ENCODE assay signal across 1 cellular context in genomic region chr15:84600331-84600686, GRCh38.
A peak's percentile ranks its signal among the peaks of the same experiment; 100 is the strongest.
TF ChIP-seq lines count a peak whose summit lies in the region.

No MANE protein-coding gene starts in this region.

TF ChIP-seq in WTC11, 78 proteins besides CTCF, POLR2A, EP300 and RAD21 (continued from another document and continues in another):
- TF ChIP-seq, protein P1, sequence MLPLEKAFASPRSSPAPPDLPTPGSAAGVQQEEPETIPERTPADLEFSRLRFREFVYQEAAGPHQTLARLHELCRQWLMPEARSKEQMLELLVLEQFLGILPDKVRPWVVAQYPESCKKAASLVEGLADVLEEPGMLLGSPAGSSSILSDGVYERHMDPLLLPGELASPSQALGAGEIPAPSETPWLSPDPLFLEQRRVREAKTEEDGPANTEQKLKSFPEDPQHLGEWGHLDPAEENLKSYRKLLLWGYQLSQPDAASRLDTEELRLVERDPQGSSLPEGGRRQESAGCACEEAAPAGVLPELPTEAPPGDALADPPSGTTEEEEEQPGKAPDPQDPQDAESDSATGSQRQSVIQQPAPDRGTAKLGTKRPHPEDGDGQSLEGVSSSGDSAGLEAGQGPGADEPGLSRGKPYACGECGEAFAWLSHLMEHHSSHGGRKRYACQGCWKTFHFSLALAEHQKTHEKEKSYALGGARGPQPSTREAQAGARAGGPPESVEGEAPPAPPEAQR (CRISPR knock-in tag; IDR thresholded peaks at IDR 0.05): no peak
- TF ChIP-seq, protein P2, sequence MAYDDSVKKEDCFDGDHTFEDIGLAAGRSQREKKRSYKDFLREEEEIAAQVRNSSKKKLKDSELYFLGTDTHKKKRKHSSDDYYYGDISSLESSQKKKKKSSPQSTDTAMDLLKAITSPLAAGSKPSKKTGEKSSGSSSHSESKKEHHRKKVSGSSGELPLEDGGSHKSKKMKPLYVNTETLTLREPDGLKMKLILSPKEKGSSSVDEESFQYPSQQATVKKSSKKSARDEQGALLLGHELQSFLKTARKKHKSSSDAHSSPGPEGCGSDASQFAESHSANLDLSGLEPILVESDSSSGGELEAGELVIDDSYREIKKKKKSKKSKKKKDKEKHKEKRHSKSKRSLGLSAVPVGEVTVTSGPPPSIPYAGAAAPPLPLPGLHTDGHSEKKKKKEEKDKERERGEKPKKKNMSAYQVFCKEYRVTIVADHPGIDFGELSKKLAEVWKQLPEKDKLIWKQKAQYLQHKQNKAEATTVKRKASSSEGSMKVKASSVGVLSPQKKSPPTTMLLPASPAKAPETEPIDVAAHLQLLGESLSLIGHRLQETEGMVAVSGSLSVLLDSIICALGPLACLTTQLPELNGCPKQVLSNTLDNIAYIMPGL (CRISPR knock-in tag; IDR thresholded peaks at IDR 0.05): no peak
- no peak; the same call in 1 of the 2 replicates for TF ChIP-seq MYBL2 (CRISPR knock-in tag; IDR thresholded peaks at IDR 0.05)
- peak; percentile 91 for TF ChIP-seq FOXK1 (CRISPR knock-in tag; IDR thresholded peaks at IDR 0.05)
- no peak for TF ChIP-seq ZNF671 (CRISPR knock-in tag; IDR thresholded peaks at IDR 0.05)
- peak; percentile 69; the same call in 1 of the 2 replicates for TF ChIP-seq ARID4B (CRISPR knock-in tag; IDR thresholded peaks at IDR 0.05; ENCODE audit: borderline replicate concordance)
- TF ChIP-seq TEAD1 (CRISPR knock-in tag; IDR thresholded peaks at IDR 0.05): no peak
- TF ChIP-seq NFATC4 (CRISPR knock-in tag; IDR thresholded peaks at IDR 0.05): no peak
- TF ChIP-seq ZNF423 (CRISPR knock-in tag; IDR thresholded peaks at IDR 0.05): no peak
- TF ChIP-seq TEAD4 (CRISPR knock-in tag; IDR thresholded peaks at IDR 0.05): no peak
- TF ChIP-seq, protein P3, sequence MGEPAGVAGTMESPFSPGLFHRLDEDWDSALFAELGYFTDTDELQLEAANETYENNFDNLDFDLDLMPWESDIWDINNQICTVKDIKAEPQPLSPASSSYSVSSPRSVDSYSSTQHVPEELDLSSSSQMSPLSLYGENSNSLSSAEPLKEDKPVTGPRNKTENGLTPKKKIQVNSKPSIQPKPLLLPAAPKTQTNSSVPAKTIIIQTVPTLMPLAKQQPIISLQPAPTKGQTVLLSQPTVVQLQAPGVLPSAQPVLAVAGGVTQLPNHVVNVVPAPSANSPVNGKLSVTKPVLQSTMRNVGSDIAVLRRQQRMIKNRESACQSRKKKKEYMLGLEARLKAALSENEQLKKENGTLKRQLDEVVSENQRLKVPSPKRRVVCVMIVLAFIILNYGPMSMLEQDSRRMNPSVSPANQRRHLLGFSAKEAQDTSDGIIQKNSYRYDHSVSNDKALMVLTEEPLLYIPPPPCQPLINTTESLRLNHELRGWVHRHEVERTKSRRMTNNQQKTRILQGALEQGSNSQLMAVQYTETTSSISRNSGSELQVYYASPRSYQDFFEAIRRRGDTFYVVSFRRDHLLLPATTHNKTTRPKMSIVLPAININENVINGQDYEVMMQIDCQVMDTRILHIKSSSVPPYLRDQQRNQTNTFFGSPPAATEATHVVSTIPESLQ (CRISPR knock-in tag; IDR thresholded peaks at IDR 0.05): no peak
- no peak for TF ChIP-seq CBFB (CRISPR knock-in tag; IDR thresholded peaks at IDR 0.05; ENCODE audit: low read depth)
- TF ChIP-seq SOX15 (CRISPR knock-in tag; IDR thresholded peaks at IDR 0.05): no peak
- peak; percentile 56; the same call in 1 of the 2 replicates for TF ChIP-seq NFE2L1 (CRISPR knock-in tag; IDR thresholded peaks at IDR 0.05)
- 0 out of 2 replicates have a peak, but pooled peaks have one; percentile 36 for TF ChIP-seq JUN (CRISPR knock-in tag; IDR thresholded peaks at IDR 0.05)
- TF ChIP-seq MXD4 (CRISPR knock-in tag; IDR thresholded peaks at IDR 0.05; ENCODE audit: borderline replicate concordance): no peak
- TF ChIP-seq NR1H2 (CRISPR knock-in tag; IDR thresholded peaks at IDR 0.05): no peak
- TF ChIP-seq HMGA2 (CRISPR knock-in tag; IDR thresholded peaks at IDR 0.05): no peak
- no peak for TF ChIP-seq E2F5 (CRISPR knock-in tag; IDR thresholded peaks at IDR 0.05)
- TF ChIP-seq CDX4 (CRISPR knock-in tag; IDR thresholded peaks at IDR 0.05; ENCODE audit: borderline replicate concordance): no peak
- no peak for TF ChIP-seq ZNF219 (CRISPR knock-in tag; IDR thresholded peaks at IDR 0.05; ENCODE audit: borderline replicate concordance)
- peak; percentile 92 for TF ChIP-seq MAX (CRISPR knock-in tag; IDR thresholded peaks at IDR 0.05)
- TF ChIP-seq PRRX2 (CRISPR knock-in tag; IDR thresholded peaks at IDR 0.05): no peak
- TF ChIP-seq NFYB (CRISPR knock-in tag; conservative IDR thresholded peaks at IDR 0.05; ENCODE audit: low read depth): no peak
- TF ChIP-seq, protein P4, sequence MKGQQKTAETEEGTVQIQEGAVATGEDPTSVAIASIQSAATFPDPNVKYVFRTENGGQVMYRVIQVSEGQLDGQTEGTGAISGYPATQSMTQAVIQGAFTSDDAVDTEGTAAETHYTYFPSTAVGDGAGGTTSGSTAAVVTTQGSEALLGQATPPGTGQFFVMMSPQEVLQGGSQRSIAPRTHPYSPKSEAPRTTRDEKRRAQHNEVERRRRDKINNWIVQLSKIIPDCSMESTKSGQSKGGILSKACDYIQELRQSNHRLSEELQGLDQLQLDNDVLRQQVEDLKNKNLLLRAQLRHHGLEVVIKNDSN (CRISPR knock-in tag; IDR thresholded peaks at IDR 0.05): peak; percentile 61; the same call in 1 of the 2 replicates
- no peak for TF ChIP-seq PREB (CRISPR knock-in tag; IDR thresholded peaks at IDR 0.05; ENCODE audit: borderline replicate concordance)
- TF ChIP-seq, protein P5, sequence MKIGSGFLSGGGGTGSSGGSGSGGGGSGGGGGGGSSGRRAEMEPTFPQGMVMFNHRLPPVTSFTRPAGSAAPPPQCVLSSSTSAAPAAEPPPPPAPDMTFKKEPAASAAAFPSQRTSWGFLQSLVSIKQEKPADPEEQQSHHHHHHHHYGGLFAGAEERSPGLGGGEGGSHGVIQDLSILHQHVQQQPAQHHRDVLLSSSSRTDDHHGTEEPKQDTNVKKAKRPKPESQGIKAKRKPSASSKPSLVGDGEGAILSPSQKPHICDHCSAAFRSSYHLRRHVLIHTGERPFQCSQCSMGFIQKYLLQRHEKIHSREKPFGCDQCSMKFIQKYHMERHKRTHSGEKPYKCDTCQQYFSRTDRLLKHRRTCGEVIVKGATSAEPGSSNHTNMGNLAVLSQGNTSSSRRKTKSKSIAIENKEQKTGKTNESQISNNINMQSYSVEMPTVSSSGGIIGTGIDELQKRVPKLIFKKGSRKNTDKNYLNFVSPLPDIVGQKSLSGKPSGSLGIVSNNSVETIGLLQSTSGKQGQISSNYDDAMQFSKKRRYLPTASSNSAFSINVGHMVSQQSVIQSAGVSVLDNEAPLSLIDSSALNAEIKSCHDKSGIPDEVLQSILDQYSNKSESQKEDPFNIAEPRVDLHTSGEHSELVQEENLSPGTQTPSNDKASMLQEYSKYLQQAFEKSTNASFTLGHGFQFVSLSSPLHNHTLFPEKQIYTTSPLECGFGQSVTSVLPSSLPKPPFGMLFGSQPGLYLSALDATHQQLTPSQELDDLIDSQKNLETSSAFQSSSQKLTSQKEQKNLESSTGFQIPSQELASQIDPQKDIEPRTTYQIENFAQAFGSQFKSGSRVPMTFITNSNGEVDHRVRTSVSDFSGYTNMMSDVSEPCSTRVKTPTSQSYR (CRISPR knock-in tag; IDR thresholded peaks at IDR 0.05): no peak
- no peak for TF ChIP-seq AFF4 (CRISPR knock-in tag; IDR thresholded peaks at IDR 0.05; ENCODE audit: borderline replicate concordance)
- no peak for TF ChIP-seq ZBTB21 (CRISPR knock-in tag; IDR thresholded peaks at IDR 0.05; ENCODE audit: borderline replicate concordance)
- no peak for TF ChIP-seq SMAD4 (CRISPR knock-in tag; IDR thresholded peaks at IDR 0.05)
- TF ChIP-seq KAT7 (CRISPR knock-in tag; IDR thresholded peaks at IDR 0.05; ENCODE audit: borderline replicate concordance): no peak
- TF ChIP-seq ZNF138 (CRISPR knock-in tag; conservative IDR thresholded peaks at IDR 0.05): no peak
- no peak for TF ChIP-seq RORB (CRISPR knock-in tag; IDR thresholded peaks at IDR 0.05)
